Comparison of ENCODE assay signal across 13 cellular contexts in genomic region chr3:114582929-114583328, GRCh38.
DNase-seq lines count a peak whose midpoint lies in the region; ATAC-seq and TF ChIP-seq lines count a peak whose summit lies in the region.
"Had no signal": no experiment of that assay in that cellular context is flagged by ENCODE, and none has a peak within 500 bp of the region (broad histone marks: within the 10 kb centered on the region; RNA-seq: fewer than 3 reads in every experiment).

No MANE protein-coding gene starts in this region.

- no peak for TF ChIP-seq CTCF in KMS-11 (conservative IDR thresholded peaks at IDR 0.05; ENCODE audit: low read depth, low read length)

- no peaks in the 10 kb centered on the region; the same call in 1 of the 2 replicates for H4K20me1 ChIP-seq in KMS-11 (ENCODE audit: insufficient read depth)

- CTCF ChIA-PET in CD4-positive, alpha-beta memory T cell (lab: Charles Lee; ENCODE audit: partially characterized antibody): no interaction called here

- DNase-seq in CD4-positive, alpha-beta memory T cell: no peak
- no peak for DNase-seq in activated CD8-positive, alpha-beta memory T cell treated with anti-CD3 and anti-CD28 coated beads, Interleukin-2, amount 50 U/mL, for 48 hours
- DNase-seq in NCI-H226 (no peak), NCI-H524 treated with DMSO at 0.1 percent for 48 hours (lab: John Stamatoyannopoulos, UW) (no peak)
- DNase-seq: activated CD4-positive, CD25-positive, alpha-beta regulatory T cell treated with anti-CD3 and anti-CD28 coated beads, Interleukin-2, amount 50 U/mL, for 72 hours; HFFc6; NCI-H1694; tibial artery had no signal

- no peak overlapping the region for H3K4me3 ChIP-seq in KMS-11 (IDR thresholded peaks at IDR 0.05; ENCODE audit: insufficient read depth, low read depth, low read length)
- no peak overlapping the region for H3K4me3 ChIP-seq in CD4-positive, alpha-beta memory T cell (ENCODE audit: low read length in 2 of 2)
- H3K4me3 ChIP-seq: tibial artery had no signal

- no peaks in the 10 kb centered on the region for H3K9me3 ChIP-seq in CD4-positive, alpha-beta memory T cell (ENCODE audit: control insufficient read depth in 1 of 2, low read length in 2 of 2)
- H3K9me3 ChIP-seq: tibial artery had no signal

- H3K27ac ChIP-seq in KMS-11: no peak overlapping the region
- H3K27ac ChIP-seq in CD4-positive, alpha-beta memory T cell (ENCODE audit: low read depth, low read length): no peak overlapping the region
- H3K27ac ChIP-seq: tibial artery had no signal

- H3K9ac ChIP-seq in KMS-11: no peak overlapping the region

- peaks cover 7 to 27% (median 14%) of the 10 kb centered on the region in 4 donors for H3K4me1 Mint-ChIP-seq in CD4-positive, alpha-beta memory T cell

- H3K4me3 Mint-ChIP-seq in CD4-positive, alpha-beta memory T cell: no peak overlapping the region
- H3K4me3 Mint-ChIP-seq: HFFc6, nephron had no signal

- no peaks in the 10 kb centered on the region for H3K9me3 Mint-ChIP-seq in CD4-positive, alpha-beta memory T cell
- H3K9me3 Mint-ChIP-seq: HFFc6, nephron had no signal

- intact Hi-C loops in CD4-positive, alpha-beta memory T cell (cut with micrococcal nuclease): no loop called here

- no peak overlapping the region for H2AFZ ChIP-seq in KMS-11 (ENCODE audit: low read depth)

- H3K36me3 ChIP-seq in KMS-11 (ENCODE audit: insufficient read depth): no peaks in the 10 kb centered on the region
- no peaks in the 10 kb centered on the region for H3K36me3 ChIP-seq in CD4-positive, alpha-beta memory T cell (ENCODE audit: insufficient read depth, low read length)
- H3K36me3 ChIP-seq: tibial artery had no signal

- H3K27me3 Mint-ChIP-seq in CD4-positive, alpha-beta memory T cell: no peaks in the 10 kb centered on the region

- no peaks in the 10 kb centered on the region for H3K79me2 ChIP-seq in KMS-11 (ENCODE audit: insufficient read depth, low read depth)

- H3K27ac Mint-ChIP-seq in CD4-positive, alpha-beta memory T cell: no peak overlapping the region
- H3K27ac Mint-ChIP-seq: HFFc6, nephron had no signal

- POLR2A ChIA-PET in CD4-positive, alpha-beta memory T cell (lab: Charles Lee; ENCODE audit: partially characterized antibody): no interaction called here

- peaks cover 35% of the 10 kb centered on the region for H3K4me1 ChIP-seq in KMS-11 (ENCODE audit: low read depth, poor library complexity, severe bottlenecking)
- H3K4me1 ChIP-seq in CD4-positive, alpha-beta memory T cell (ENCODE audit: insufficient read depth, low read length): no peaks in the 10 kb centered on the region
- H3K4me1 ChIP-seq: tibial artery had no signal

- peaks cover 15% of the 10 kb centered on the region; the same call in 1 of the 2 replicates for H3K27me3 ChIP-seq in KMS-11 (ENCODE audit: insufficient read depth, low read depth)
- no peaks in the 10 kb centered on the region for H3K27me3 ChIP-seq in CD4-positive, alpha-beta memory T cell (ENCODE audit: insufficient read depth, low read length)
- H3K27me3 ChIP-seq: tibial artery had no signal

- peak; percentile 86 for ATAC-seq in GM18520 (IDR thresholded peaks at IDR 0.05; ENCODE audit: unreplicated experiment)
- ATAC-seq in GM19455 (IDR thresholded peaks at IDR 0.05; ENCODE audit: unreplicated experiment): peak; percentile 91
- peak; percentile 93 for ATAC-seq in HG02938 (IDR thresholded peaks at IDR 0.05; ENCODE audit: unreplicated experiment)

- H3K4me2 ChIP-seq in KMS-11: peak overlapping the region; percentile 19; the same call in 1 of the 2 replicates

- peaks cover under 1% of the 10 kb centered on the region in 2 donors for H3K36me3 Mint-ChIP-seq in CD4-positive, alpha-beta memory T cell
